Comparison of ENCODE assay signal across 12 cellular contexts in genomic region chr14:100117647-100118376, GRCh38. TPM values are rescaled to one million over a fixed set of nuclear protein-coding genes. Genes with fewer than 3 reads are reported as not detected.
DNase-seq lines count a peak whose midpoint lies in the region; TF ChIP-seq lines count a peak whose summit lies in the region.
"Had no signal": no experiment of that assay in that cellular context is flagged by ENCODE, and none has a peak within 500 bp of the region (broad histone marks: within the 10 kb centered on the region; RNA-seq: fewer than 3 reads in every experiment).

No MANE protein-coding gene starts in this region.

- no peak overlapping the region for H2AFZ ChIP-seq in mammary epithelial cell (ENCODE audit: low read depth, low read length)

- WGBS in mammary epithelial cell (ENCODE audit: low coverage, missing lambda C conversion rate): 85% methylated on average over 12 of the region's 13 CpGs
- 71 to 82% methylated on average over 2 to 13 of the region's 13 CpGs for WGBS in transverse colon (ENCODE audit: low coverage in 1 of 2), 2 donors
- 91 to 93% methylated on average over 13 of the region's 13 CpGs for WGBS in tibial nerve, 2 donors

- BruUV-seq in MCF 10A (replicated peaks; lab: Mats Ljungman, UMichigan) (no TSS peak), mammary epithelial cell (replicated peaks; lab: Mats Ljungman, UMichigan) (no TSS peak)

- no peak overlapping the region for H3K27ac ChIP-seq in mammary epithelial cell (ENCODE audit: insufficient read depth, low read depth, low read length)
- H3K27ac ChIP-seq in transverse colon: no peak overlapping the region
- no peak overlapping the region for H3K27ac ChIP-seq in tibial nerve
- H3K27ac ChIP-seq: sigmoid colon had no signal

- no peaks in the 10 kb centered on the region for H4K20me1 ChIP-seq in mammary epithelial cell (ENCODE audit: insufficient read depth, low read length)

- no peak overlapping the region for H3K4me3 ChIP-seq in mammary epithelial cell (replicated peaks in 1 of 3; ENCODE audit: insufficient read depth in 1 of 3, low read depth in 2 of 3, low read length in 3 of 3)
- no peak overlapping the region for H3K4me3 ChIP-seq in transverse colon
- no peak overlapping the region for H3K4me3 ChIP-seq in tibial nerve
- H3K4me3 ChIP-seq: sigmoid colon had no signal

- H3K9me3 ChIP-seq in mammary epithelial cell (replicated peaks; ENCODE audit: insufficient read depth, low read length): no peaks in the 10 kb centered on the region
- no peaks in the 10 kb centered on the region for H3K9me3 ChIP-seq in transverse colon
- no peaks in the 10 kb centered on the region for H3K9me3 ChIP-seq in tibial nerve
- H3K9me3 ChIP-seq: sigmoid colon had no signal

- no peak overlapping the region for H3K9ac ChIP-seq in mammary epithelial cell (ENCODE audit: insufficient read depth, low read length)

- in situ Hi-C loops in mammary epithelial cell (cut with MboI; ENCODE audit: low sequenced_read_pairs in 2 of 2) (loop anchor here in 1 of 2 donors (10.0 kb wide), 1 partner anchor 133 kb away; no protein-coding TSS in a partner anchor), transverse colon (cut with MboI; ENCODE audit: low pct_ligation_motif_present in 1 of 4, low pct_unique_long_range_greater_than_20kb in 1 of 4, low sequenced_read_pairs in 3 of 4) (loop anchor here in 2 of 4 donors (10.0 to 25.0 kb wide), 2 partner anchors 131 to 133 kb away; no protein-coding TSS in a partner anchor)

- H3K27me3 Mint-ChIP-seq in MCF 10A (ENCODE audit: insufficient read depth, unreplicated experiment): no peaks in the 10 kb centered on the region

- CTCF ChIA-PET in MCF 10A (lab: Yijun Ruan, JAX): interaction anchor here (0.6 to 2.8 kb wide), 3 partner anchors 10 to 1594 kb away, joined by 3 to 18 read pairs (median 3); no protein-coding TSS in a partner anchor
- CTCF ChIA-PET in mammary epithelial cell (lab: Charles Lee; ENCODE audit: low non-redundant PET): no interaction called here

- H3K9me3 Mint-ChIP-seq in MCF 10A (ENCODE audit: unreplicated experiment): no peaks in the 10 kb centered on the region

- H3K79me2 ChIP-seq in mammary epithelial cell (ENCODE audit: insufficient read depth, low read length): no peaks in the 10 kb centered on the region

- peak overlapping the region; percentile 39 for H3K27ac Mint-ChIP-seq in MCF 10A (ENCODE audit: low read depth, unreplicated experiment)

- POLR2A ChIA-PET in MCF 10A (lab: Yijun Ruan, JAX): interaction anchor here (0.7 kb wide), 1 partner anchor 75 kb away, joined by 3 read pairs; no protein-coding TSS in a partner anchor

- peaks cover 15% of the 10 kb centered on the region for H3K36me3 Mint-ChIP-seq in MCF 10A (ENCODE audit: insufficient read depth, unreplicated experiment)

- TF ChIP-seq CTCF in MCF 10A (IDR thresholded peaks at IDR 0.05; ENCODE audit: unreplicated experiment) (no peak), mammary epithelial cell (conservative IDR thresholded peaks at IDR 0.05 in 1 of 2, IDR thresholded peaks at IDR 0.05 in 1 of 2; ENCODE audit: extremely low read depth in 1 of 2, insufficient read depth in 1 of 2, low read depth in 1 of 2, low read length in 2 of 2) (no peak), transverse colon (IDR thresholded peaks at IDR 0.05) (no peak), tibial nerve (IDR thresholded peaks at IDR 0.05) (no peak)

- intact Hi-C loops in MCF 10A (cut with micrococcal nuclease): no loop called here
- intact Hi-C loops in mammary epithelial cell (cut with micrococcal nuclease): no loop called here
- intact Hi-C loops in transverse colon (cut with DNase I; ENCODE audit: low total_unique reads): no loop called here

- no peaks in the 10 kb centered on the region for H3K4me1 Mint-ChIP-seq in MCF 10A (ENCODE audit: insufficient read depth, unreplicated experiment)

- H3K36me3 ChIP-seq in mammary epithelial cell (ENCODE audit: insufficient read depth, low read length) (no peaks in the 10 kb centered on the region), transverse colon (no peaks in the 10 kb centered on the region), tibial nerve (peaks cover 0 to 5% (median 0%) of the 10 kb centered on the region in 3 donors)
- H3K36me3 ChIP-seq: sigmoid colon had no signal

- peaks cover 3% of the 10 kb centered on the region for H3K4me1 ChIP-seq in mammary epithelial cell (ENCODE audit: insufficient read depth, low read length)
- peaks cover 0 to 3% (median 0%) of the 10 kb centered on the region in 4 donors for H3K4me1 ChIP-seq in transverse colon
- H3K4me1 ChIP-seq in tibial nerve: no peaks in the 10 kb centered on the region

- no peak overlapping the region for H3K4me2 ChIP-seq in mammary epithelial cell (ENCODE audit: insufficient read depth, low read depth, low read length)

- no peak for DNase-seq in MCF 10A (ENCODE audit: unreplicated experiment)
- DNase-seq in mammary epithelial cell: no peak
- DNase-seq in OCI-M1 (lab: John Stamatoyannopoulos, UW): peak; percentile 3
- DNase-seq in cerebellar cortex (ENCODE audit: low spot score): peak; percentile 43
- peak; percentile 65 for DNase-seq in transverse colon
- no peak for DNase-seq in mucosa of gallbladder (ENCODE audit: low spot score)
- no peak for DNase-seq in foreskin melanocyte
- no peak for DNase-seq in tibial nerve (ENCODE audit: low spot score in 2 of 2)
- DNase-seq: NCI-H2171, sigmoid colon had no signal

- no peak overlapping the region for H3K4me3 Mint-ChIP-seq in MCF 10A (ENCODE audit: unreplicated experiment)

- dilution Hi-C loops in mammary epithelial cell (cut with HindIII; ENCODE audit: low sequenced_read_pairs): no loop called here

- TF ChIP-seq POLR2A in transverse colon (IDR thresholded peaks at IDR 0.05): no peak
- no peak for TF ChIP-seq POLR2A in tibial nerve (IDR thresholded peaks at IDR 0.05)

- TF ChIP-seq EP300 in transverse colon (IDR thresholded peaks at IDR 0.05; ENCODE audit: low read depth) (no peak), tibial nerve (IDR thresholded peaks at IDR 0.05) (no peak)

- no peaks in the 10 kb centered on the region for H3K27me3 ChIP-seq in mammary epithelial cell (ENCODE audit: insufficient read depth, low read length)
- H3K27me3 ChIP-seq in transverse colon: no peaks in the 10 kb centered on the region
- H3K27me3 ChIP-seq in tibial nerve: no peaks in the 10 kb centered on the region
- H3K27me3 ChIP-seq: sigmoid colon had no signal

RNA-seq across cellular contexts. Expression of gene DEGS2, which starts 41.6 kb away (rescaled TPM):
- 0.07 and 0.39 TPM in 2 replicates for total RNA-seq in MCF 10A (2022)
- total RNA-seq in mammary epithelial cell: under 1 TPM; 0.17 to 0.87 TPM
- polyA plus RNA-seq in mammary epithelial cell: 0.36 TPM
- polyA minus RNA-seq in mammary epithelial cell: not detected
- 10 to 100 TPM in 3 of 4 donors, 1 to 10 TPM in 1; 4.9 to 33.2 (median 23.7) TPM for total RNA-seq in transverse colon
- total RNA-seq in mucosa of gallbladder: 149 TPM
- total RNA-seq in tibial nerve: 1 to 10 TPM; 1.3 to 5.1 (median 1.8) TPM
- total RNA-seq: astrocyte, endothelial cell of umbilical vein had no signal

RNA-seq across cellular contexts. Expression of gene EVL, which starts 52.6 kb away (rescaled TPM):
- total RNA-seq in MCF 10A (2022): 52.5 and 55.4 TPM in 2 replicates
- total RNA-seq in mammary epithelial cell: 10 to 100 TPM; 11.8 to 38.9 TPM
- 20.4 TPM for polyA plus RNA-seq in mammary epithelial cell
- 31.2 TPM for polyA minus RNA-seq in mammary epithelial cell
- 10 to 100 TPM; 22.8 to 86.4 (median 45.2) TPM for total RNA-seq in transverse colon
- 89.1 TPM for total RNA-seq in mucosa of gallbladder
- 10 to 100 TPM; 42.6 to 94.6 (median 59.8) TPM for total RNA-seq in tibial nerve

Comparison
In these comparisons a context has a peak if more than half of its experiments do, and no peak if none do; other contexts are left out.
1. DNase-seq: peak in OCI-M1 (single experiment), cerebellar cortex (single experiment) and transverse colon (single experiment); none in MCF 10A (single experiment), mammary epithelial cell (single experiment), mucosa of gallbladder (single experiment), foreskin melanocyte (single experiment) and tibial nerve (0 of 2).